In genomic region chr22:35538801-35539321, GRCh38 we compare ENCODE assay signal across 8 cellular contexts. TPM values are rescaled to one million over a fixed set of nuclear protein-coding genes. Genes with fewer than 3 reads are reported as not detected.
DNase-seq lines count a peak whose midpoint lies in the region; ATAC-seq and TF ChIP-seq lines count a peak whose summit lies in the region.

No MANE protein-coding gene starts in this region.

- H3K9me3 ChIP-seq in cardiac muscle cell (ENCODE audit: low read depth): no peaks in the 10 kb centered on the region
- H3K9me3 ChIP-seq in esophagus squamous epithelium: no peaks in the 10 kb centered on the region

- H3K27ac ChIP-seq in cardiac muscle cell: no peak overlapping the region
- no peak overlapping the region for H3K27ac ChIP-seq in VCaP
- H3K27ac ChIP-seq in esophagus squamous epithelium: peak overlapping the region in 1 of 4 donors; percentile 76

- no peak overlapping the region for H3K4me3 ChIP-seq in cardiac muscle cell
- H3K4me3 ChIP-seq in esophagus squamous epithelium: no peak overlapping the region

- no peak for TF ChIP-seq POLR2A in esophagus squamous epithelium (IDR thresholded peaks at IDR 0.05)

- WGBS in esophagus squamous epithelium, 2 donors: 67 to 94% methylated on average over 2 to 5 of the region's 5 CpGs

- H3K27me3 ChIP-seq in cardiac muscle cell (peaks cover 38% of the 10 kb centered on the region), esophagus squamous epithelium (peaks cover 0 to 79% (median 0%) of the 10 kb centered on the region in 4 donors)

- intact Hi-C loops in cardiac septum (cut with DNase I): no loop called here
- intact Hi-C loops in esophagus squamous epithelium (cut with DNase I): no loop called here

- H3K36me3 ChIP-seq in cardiac muscle cell (no peaks in the 10 kb centered on the region), esophagus squamous epithelium (no peaks in the 10 kb centered on the region)

- peak; percentile 63 for TF ChIP-seq CTCF in cardiac muscle cell (IDR thresholded peaks at IDR 0.05; ENCODE audit: low read depth, low read length)
- TF ChIP-seq CTCF in VCaP (conservative IDR thresholded peaks at IDR 0.05): peak; percentile 58; the same call in 1 of the 2 replicates
- TF ChIP-seq CTCF in esophagus squamous epithelium (IDR thresholded peaks at IDR 0.05): peak in 5 of 6 experiments; percentile 42 to 68 (median 53)

- no peak for ATAC-seq in GM21737 (IDR thresholded peaks at IDR 0.05; ENCODE audit: unreplicated experiment)
- ATAC-seq in HG02938 (IDR thresholded peaks at IDR 0.05; ENCODE audit: unreplicated experiment): no peak

- DNase-seq in cardiac muscle cell (ENCODE audit: low read depth in 1 of 2, low spot score in 1 of 2) (peak; percentile 26 to 38), cardiac septum (ENCODE audit: low spot score) (no peak), esophagus squamous epithelium (lab: John Stamatoyannopoulos, UW) (no peak), NCI-H1436 treated with DMSO at 0.1 percent for 48 hours (lab: John Stamatoyannopoulos, UW) (no peak)
- peak; percentile 11 to 26 for DNase-seq in stimulated activated CD4-positive, alpha-beta T cell treated with anti-CD3 and anti-CD28 coated beads, Interleukin-1b, Interleukin-23, amount 100 ng/mL, for 4 hours (ENCODE audit: low read depth in 2 of 2)

- H3K4me1 ChIP-seq in cardiac muscle cell (ENCODE audit: low read depth) (no peaks in the 10 kb centered on the region), esophagus squamous epithelium (peaks cover 9 to 42% (median 13%) of the 10 kb centered on the region in 3 donors)

RNA-seq across cellular contexts. Expression of gene RASD2, which starts 1.8 kb away (rescaled TPM):
- total RNA-seq in cardiac muscle cell (1.1 and 1.2 TPM in 2 replicates), cardiac septum (3.5 TPM), esophagus squamous epithelium (under 1 TPM in 3 of 4 donors, not detected in 1; 0.06 to 0.26 (median 0.19) TPM)
- polyA plus RNA-seq in cardiac muscle cell: 0.61 and 2.3 TPM in 2 replicates

Comparison
In these comparisons a context has a peak if more than half of its experiments do, and no peak if none do; other contexts are left out.
1. DNase-seq: peak in cardiac muscle cell (2 of 2) and stimulated activated CD4-positive, alpha-beta T cell treated with anti-CD3 and anti-CD28 coated beads, Interleukin-1b, Interleukin-23, amount 100 ng/mL, for 4 hours (2 of 2); none in cardiac septum (single experiment), esophagus squamous epithelium (single experiment) and NCI-H1436 treated with DMSO at 0.1 percent for 48 hours (single experiment).
2. Peak in every context shown above with its lines, with median percentiles within 50 percentile points of each other: CTCF ChIP-seq.